1 cellular context compared by ENCODE assay signal in the genomic region with DNA sequence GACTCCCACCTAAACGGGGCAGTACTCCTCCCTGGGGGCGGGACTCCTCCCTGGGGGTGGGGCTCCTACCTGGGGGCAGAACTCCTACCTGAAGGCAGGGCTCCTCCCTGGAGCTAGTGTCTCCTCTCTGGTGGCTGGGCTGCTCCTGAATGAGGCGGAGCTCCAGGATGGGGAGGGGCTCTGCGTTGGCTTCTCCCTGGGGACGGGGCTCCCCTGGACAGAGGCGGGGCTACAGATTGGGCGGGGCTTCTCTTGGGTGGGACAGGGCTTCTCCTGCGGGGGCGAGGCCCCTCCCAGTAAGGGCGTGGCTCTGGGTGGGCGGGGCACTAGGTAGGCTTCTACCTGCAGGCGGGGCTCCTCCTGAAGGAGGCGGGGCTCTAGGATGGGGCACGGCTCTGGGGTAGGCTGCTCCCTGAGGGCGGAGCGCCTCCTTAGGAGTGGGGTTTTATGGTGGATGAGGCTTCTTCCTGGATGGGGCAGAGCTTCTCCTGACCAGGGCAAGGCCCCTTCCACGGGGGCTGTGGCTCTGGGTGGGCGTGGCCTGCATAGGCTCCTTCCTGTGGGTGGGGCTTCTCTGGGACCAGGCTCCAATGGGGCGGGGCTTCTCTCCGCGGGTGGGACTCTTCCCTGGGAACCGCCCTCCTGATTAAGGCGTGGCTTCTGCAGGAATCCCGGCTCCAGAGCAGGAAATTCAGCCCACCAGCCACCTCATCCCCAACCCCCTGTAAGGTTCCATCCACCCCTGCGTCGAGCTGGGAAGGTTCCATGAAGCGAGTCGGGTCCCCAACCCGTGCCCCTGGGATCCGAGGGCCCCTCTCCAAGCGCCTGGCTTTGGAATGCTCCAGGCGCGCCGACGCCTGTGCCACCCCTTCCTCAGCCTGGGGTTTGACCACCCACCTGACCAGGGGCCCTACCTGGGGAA.
TF ChIP-seq lines count a peak whose summit lies in the region.

No MANE protein-coding gene starts in this region.

TF ChIP-seq in GM12878, 131 proteins besides CTCF, POLR2A, EP300 and RAD21:
- TF ChIP-seq CREB1 (IDR thresholded peaks at IDR 0.05; ENCODE audit: low read depth) (no peak), HCFC1 (IDR thresholded peaks at IDR 0.05; ENCODE audit: low read length) (no peak), SP1 (IDR thresholded peaks at IDR 0.05; ENCODE audit: low read depth, low read length) (peak; percentile 11), RELA (IDR thresholded peaks at IDR 0.05; ENCODE audit: borderline replicate concordance, partially characterized antibody) (no peak), ESRRA (IDR thresholded peaks at IDR 0.05; ENCODE audit: low read length) (no peak), ZNF274 (IDR thresholded peaks at IDR 0.05; ENCODE audit: insufficient read depth, insufficient read length) (no peak), EGR1 (IDR thresholded peaks at IDR 0.05; ENCODE audit: borderline replicate concordance in 1 of 2, low read depth in 2 of 2, low read length in 2 of 2) (peak in 1 of 2 experiments; percentile 39; a peak in 1 of 3 replicates), MEF2B (IDR thresholded peaks at IDR 0.05; ENCODE audit: partially characterized antibody, poor library complexity, severe bottlenecking) (peak; percentile 21), BCL11A (IDR thresholded peaks at IDR 0.05; ENCODE audit: low read depth, low read length) (no peak)
- TF ChIP-seq, protein P1, sequence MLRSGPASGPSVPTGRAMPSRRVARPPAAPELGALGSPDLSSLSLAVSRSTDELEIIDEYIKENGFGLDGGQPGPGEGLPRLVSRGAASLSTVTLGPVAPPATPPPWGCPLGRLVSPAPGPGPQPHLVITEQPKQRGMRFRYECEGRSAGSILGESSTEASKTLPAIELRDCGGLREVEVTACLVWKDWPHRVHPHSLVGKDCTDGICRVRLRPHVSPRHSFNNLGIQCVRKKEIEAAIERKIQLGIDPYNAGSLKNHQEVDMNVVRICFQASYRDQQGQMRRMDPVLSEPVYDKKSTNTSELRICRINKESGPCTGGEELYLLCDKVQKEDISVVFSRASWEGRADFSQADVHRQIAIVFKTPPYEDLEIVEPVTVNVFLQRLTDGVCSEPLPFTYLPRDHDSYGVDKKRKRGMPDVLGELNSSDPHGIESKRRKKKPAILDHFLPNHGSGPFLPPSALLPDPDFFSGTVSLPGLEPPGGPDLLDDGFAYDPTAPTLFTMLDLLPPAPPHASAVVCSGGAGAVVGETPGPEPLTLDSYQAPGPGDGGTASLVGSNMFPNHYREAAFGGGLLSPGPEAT (IDR thresholded peaks at IDR 0.05; ENCODE audit: low read depth): no peak
